ENCODE assay signal across 1 cellular context in the genomic region with DNA sequence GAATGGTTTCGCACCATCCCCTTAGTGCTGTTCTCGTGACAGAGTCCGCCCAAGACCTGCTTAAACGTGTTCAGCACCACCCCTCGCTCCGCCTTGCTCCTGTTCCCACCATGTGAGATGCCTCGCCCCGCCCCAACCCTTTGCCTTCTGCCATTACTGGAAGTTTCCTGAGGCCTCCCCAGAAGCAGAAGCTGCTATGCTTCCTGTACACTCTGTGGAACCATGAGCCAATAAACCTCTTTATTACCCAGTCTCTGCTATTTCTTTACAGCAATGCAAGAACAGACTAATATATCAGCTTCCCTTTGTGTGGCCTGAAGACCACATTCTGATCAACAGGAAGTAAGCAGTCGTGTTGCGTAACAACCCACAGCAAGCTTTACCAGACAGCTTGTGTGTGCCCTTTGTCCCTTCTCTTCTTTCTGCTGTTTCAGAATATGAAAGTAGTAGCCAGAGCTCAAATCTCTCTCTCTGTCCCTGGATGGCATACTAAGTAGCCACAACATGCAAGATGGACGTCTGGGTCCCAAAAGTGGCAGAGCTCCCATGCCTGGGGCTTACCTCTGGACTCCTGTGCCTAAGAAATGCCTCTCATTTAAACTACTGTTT.
TF ChIP-seq lines count a peak whose summit lies in the region.

No MANE protein-coding gene starts in this region.

TF ChIP-seq in GM23338, 12 proteins besides CTCF, POLR2A, EP300 and RAD21 (continued from another document):
- TF ChIP-seq, protein P1, sequence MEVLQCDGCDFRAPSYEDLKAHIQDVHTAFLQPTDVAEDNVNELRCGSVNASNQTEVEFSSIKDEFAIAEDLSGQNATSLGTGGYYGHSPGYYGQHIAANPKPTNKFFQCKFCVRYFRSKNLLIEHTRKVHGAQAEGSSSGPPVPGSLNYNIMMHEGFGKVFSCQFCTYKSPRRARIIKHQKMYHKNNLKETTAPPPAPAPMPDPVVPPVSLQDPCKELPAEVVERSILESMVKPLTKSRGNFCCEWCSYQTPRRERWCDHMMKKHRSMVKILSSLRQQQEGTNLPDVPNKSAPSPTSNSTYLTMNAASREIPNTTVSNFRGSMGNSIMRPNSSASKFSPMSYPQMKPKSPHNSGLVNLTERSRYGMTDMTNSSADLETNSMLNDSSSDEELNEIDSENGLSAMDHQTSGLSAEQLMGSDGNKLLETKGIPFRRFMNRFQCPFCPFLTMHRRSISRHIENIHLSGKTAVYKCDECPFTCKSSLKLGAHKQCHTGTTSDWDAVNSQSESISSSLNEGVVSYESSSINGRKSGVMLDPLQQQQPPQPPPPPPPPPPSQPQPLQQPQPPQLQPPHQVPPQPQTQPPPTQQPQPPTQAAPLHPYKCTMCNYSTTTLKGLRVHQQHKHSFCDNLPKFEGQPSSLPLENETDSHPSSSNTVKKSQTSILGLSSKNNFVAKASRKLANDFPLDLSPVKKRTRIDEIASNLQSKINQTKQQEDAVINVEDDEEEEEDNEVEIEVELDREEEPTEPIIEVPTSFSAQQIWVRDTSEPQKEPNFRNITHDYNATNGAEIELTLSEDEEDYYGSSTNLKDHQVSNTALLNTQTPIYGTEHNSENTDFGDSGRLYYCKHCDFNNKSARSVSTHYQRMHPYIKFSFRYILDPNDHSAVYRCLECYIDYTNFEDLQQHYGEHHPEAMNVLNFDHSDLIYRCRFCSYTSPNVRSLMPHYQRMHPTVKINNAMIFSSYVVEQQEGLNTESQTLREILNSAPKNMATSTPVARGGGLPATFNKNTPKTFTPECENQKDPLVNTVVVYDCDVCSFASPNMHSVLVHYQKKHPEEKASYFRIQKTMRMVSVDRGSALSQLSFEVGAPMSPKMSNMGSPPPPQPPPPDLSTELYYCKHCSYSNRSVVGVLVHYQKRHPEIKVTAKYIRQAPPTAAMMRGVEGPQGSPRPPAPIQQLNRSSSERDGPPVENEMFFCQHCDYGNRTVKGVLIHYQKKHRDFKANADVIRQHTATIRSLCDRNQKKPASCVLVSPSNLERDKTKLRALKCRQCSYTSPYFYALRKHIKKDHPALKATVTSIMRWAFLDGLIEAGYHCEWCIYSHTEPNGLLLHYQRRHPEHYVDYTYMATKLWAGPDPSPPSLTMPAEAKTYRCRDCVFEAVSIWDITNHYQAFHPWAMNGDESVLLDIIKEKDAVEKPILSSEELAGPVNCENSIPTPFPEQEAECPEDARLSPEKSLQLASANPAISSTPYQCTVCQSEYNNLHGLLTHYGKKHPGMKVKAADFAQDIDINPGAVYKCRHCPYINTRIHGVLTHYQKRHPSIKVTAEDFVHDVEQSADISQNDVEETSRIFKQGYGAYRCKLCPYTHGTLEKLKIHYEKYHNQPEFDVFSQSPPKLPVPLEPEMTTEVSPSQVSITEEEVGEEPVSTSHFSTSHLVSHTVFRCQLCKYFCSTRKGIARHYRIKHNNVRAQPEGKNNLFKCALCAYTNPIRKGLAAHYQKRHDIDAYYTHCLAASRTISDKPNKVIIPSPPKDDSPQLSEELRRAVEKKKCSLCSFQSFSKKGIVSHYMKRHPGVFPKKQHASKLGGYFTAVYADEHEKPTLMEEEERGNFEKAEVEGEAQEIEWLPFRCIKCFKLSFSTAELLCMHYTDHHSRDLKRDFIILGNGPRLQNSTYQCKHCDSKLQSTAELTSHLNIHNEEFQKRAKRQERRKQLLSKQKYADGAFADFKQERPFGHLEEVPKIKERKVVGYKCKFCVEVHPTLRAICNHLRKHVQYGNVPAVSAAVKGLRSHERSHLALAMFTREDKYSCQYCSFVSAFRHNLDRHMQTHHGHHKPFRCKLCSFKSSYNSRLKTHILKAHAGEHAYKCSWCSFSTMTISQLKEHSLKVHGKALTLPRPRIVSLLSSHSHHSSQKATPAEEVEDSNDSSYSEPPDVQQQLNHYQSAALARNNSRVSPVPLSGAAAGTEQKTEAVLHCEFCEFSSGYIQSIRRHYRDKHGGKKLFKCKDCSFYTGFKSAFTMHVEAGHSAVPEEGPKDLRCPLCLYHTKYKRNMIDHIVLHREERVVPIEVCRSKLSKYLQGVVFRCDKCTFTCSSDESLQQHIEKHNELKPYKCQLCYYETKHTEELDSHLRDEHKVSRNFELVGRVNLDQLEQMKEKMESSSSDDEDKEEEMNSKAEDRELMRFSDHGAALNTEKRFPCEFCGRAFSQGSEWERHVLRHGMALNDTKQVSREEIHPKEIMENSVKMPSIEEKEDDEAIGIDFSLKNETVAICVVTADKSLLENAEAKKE (CRISPR knock-in tag; IDR thresholded peaks at IDR 0.05): no peak
- TF ChIP-seq EZH2phosphoT487 (IDR thresholded peaks at IDR 0.05; ENCODE audit: unreplicated experiment) (no peak), ZNF331 (CRISPR knock-in tag; IDR thresholded peaks at IDR 0.05; ENCODE audit: low read depth) (no peak)
